ENCODE assay signal across 16 cellular contexts in the genomic region with DNA sequence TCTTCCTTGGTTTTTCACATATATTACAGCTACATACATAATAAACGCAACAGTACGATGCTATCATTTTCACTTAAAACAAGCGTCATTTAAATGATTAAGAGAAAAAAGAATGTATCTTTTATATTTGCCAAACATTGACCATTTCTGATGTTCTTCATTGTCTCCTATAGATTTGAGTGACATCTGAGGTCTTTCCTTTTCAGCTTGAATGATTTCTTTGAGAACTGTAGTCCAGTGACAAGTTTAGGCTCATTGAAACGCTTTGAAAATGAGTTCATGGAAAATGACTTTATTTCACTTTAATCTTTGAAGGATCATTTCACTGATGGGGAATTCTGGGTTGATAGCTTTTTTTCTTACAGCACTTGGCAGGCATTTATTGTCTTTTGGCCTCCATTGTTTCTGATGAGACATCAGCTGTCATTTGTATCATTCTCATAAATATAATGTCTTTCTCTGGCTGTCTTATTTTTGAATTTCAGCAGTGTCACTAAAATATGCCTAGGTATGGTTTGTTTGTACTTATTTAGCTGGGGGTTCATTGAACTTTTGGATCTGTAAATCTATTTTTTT. TPM values are rescaled to one million over a fixed set of nuclear protein-coding genes. Genes with fewer than 3 reads are reported as not detected.
DNase-seq lines count a peak whose midpoint lies in the region; ATAC-seq and TF ChIP-seq lines count a peak whose summit lies in the region.
"Had no signal": no experiment of that assay in that cellular context is flagged by ENCODE, and none has a peak within 500 bp of the region (broad histone marks: within the 10 kb centered on the region; RNA-seq: fewer than 3 reads in every experiment).

No MANE protein-coding gene starts in this region.

- DNase-seq in CD4-positive, CD25-positive, alpha-beta regulatory T cell, result no peak
- no peak for DNase-seq in Calu3
- no peak for DNase-seq in WTC11 (ENCODE audit: low spot score)
- DNase-seq in epithelial cell of prostate (ENCODE audit: low read depth, low spot score), result no peak
- no peak for DNase-seq in NCI-H1694 treated with DMSO at 0.1 percent for 48 hours (lab: John Stamatoyannopoulos, UW)
- no peak for DNase-seq in activated naive CD4-positive, alpha-beta T cell treated with anti-CD3 and anti-CD28 coated beads, Interleukin-2, amount 10 ng/mL, durations not matched to agents 7 days and 5 days
- no peak for DNase-seq in ACHN
- DNase-seq: CD8-positive, alpha-beta T cell; NCI-H1105 treated with DMSO at 0.1 percent for 48 hours; NCI-H187 treated with DMSO at 0.1 percent for 48 hours; NCI-H446; NK-92 treated with Interleukin-12 subunit alpha and Interleukin-12 subunit beta, amount 100 ng/mL, for 24 hours; OCI-M1 had no signal

- CTCF ChIA-PET in Calu3 (lab: Charles Lee) (interaction anchor here (1.0 to 1.1 kb wide), 3 partner anchors 9 to 204 kb away, joined by 3 to 4 read pairs (median 3); no protein-coding TSS in a partner anchor), WTC11 (lab: Charles Lee) (interaction anchor here (0.9 to 3.4 kb wide), 6 partner anchors 21 to 310 kb away, joined by 3 to 18 read pairs (median 5); no protein-coding TSS in a partner anchor)
- CTCF ChIA-PET in activated naive CD4-positive, alpha-beta T cell treated with anti-CD3 and anti-CD28 coated beads, Interleukin-2, amount 10 ng/mL, durations not matched to agents 7 days and 5 days (lab: Charles Lee), result interaction anchor here (0.6 to 1.4 kb wide), 3 partner anchors 21 to 125 kb away, joined by 3 read pairs; no protein-coding TSS in a partner anchor

- ATAC-seq in CD4-positive, CD25-positive, alpha-beta regulatory T cell (ENCODE audit: low read depth in 2 of 2), result no peak
- no peak for ATAC-seq in WTC11
- no peak for ATAC-seq in HG03139 (IDR thresholded peaks at IDR 0.05; ENCODE audit: unreplicated experiment)
- ATAC-seq: CD8-positive, alpha-beta T cell had no signal

- H3K27ac Mint-ChIP-seq in CD4-positive, CD25-positive, alpha-beta regulatory T cell, result peak overlapping the region in 2 of 3 donors; percentile 46 to 90
- peak overlapping the region; percentile 18 for H3K27ac Mint-ChIP-seq in Calu3 (ENCODE audit: unreplicated experiment)
- H3K27ac Mint-ChIP-seq in WTC11, result peak overlapping the region; percentile 73
- H3K27ac Mint-ChIP-seq in activated naive CD4-positive, alpha-beta T cell treated with anti-CD3 and anti-CD28 coated beads, Interleukin-2, amount 10 ng/mL, durations not matched to agents 7 days and 5 days, result no peak overlapping the region
- H3K27ac Mint-ChIP-seq: B cell; CD8-positive, alpha-beta T cell had no signal

- H3K4me3 Mint-ChIP-seq in CD4-positive, CD25-positive, alpha-beta regulatory T cell, result peak overlapping the region in 1 of 4 donors; percentile 28
- H3K4me3 Mint-ChIP-seq in Calu3 (ENCODE audit: low read depth, unreplicated experiment) (no peak overlapping the region), WTC11 (no peak overlapping the region)
- no peak overlapping the region for H3K4me3 Mint-ChIP-seq in activated naive CD4-positive, alpha-beta T cell treated with anti-CD3 and anti-CD28 coated beads, Interleukin-2, amount 10 ng/mL, durations not matched to agents 7 days and 5 days
- H3K4me3 Mint-ChIP-seq: B cell; CD8-positive, alpha-beta T cell had no signal

- peaks cover 0 to 11% (median 4%) of the 10 kb centered on the region in 7 donors for H3K9me3 Mint-ChIP-seq in CD4-positive, CD25-positive, alpha-beta regulatory T cell
- no peaks in the 10 kb centered on the region for H3K9me3 Mint-ChIP-seq in Calu3 (ENCODE audit: low read depth, unreplicated experiment)
- H3K9me3 Mint-ChIP-seq in WTC11, result peaks cover 4% of the 10 kb centered on the region; the same call in 1 of the 2 replicates
- peaks cover 11% of the 10 kb centered on the region for H3K9me3 Mint-ChIP-seq in activated naive CD4-positive, alpha-beta T cell treated with anti-CD3 and anti-CD28 coated beads, Interleukin-2, amount 10 ng/mL, durations not matched to agents 7 days and 5 days

- H3K27ac ChIP-seq in CD4-positive, CD25-positive, alpha-beta regulatory T cell (ENCODE audit: insufficient read depth, low read length, poor library complexity, severe bottlenecking), result no peak overlapping the region
- H3K27ac ChIP-seq in epithelial cell of prostate, result peak overlapping the region; percentile 99
- H3K27ac ChIP-seq: RWPE1 had no signal

- no TSS peak for BruUV-seq in Calu3 (replicated peaks; lab: Mats Ljungman, UMichigan)

- H3K4me1 Mint-ChIP-seq in CD4-positive, CD25-positive, alpha-beta regulatory T cell, result peaks cover 21 to 48% (median 36%) of the 10 kb centered on the region in 4 donors
- peaks cover 45% of the 10 kb centered on the region for H3K4me1 Mint-ChIP-seq in Calu3 (ENCODE audit: low read depth, unreplicated experiment)
- peaks cover 67% of the 10 kb centered on the region for H3K4me1 Mint-ChIP-seq in WTC11
- H3K4me1 Mint-ChIP-seq in activated naive CD4-positive, alpha-beta T cell treated with anti-CD3 and anti-CD28 coated beads, Interleukin-2, amount 10 ng/mL, durations not matched to agents 7 days and 5 days, result peaks cover 25% of the 10 kb centered on the region

- H3K27me3 ChIP-seq in CD4-positive, CD25-positive, alpha-beta regulatory T cell (ENCODE audit: control insufficient read depth, insufficient read depth, low read length), result no peaks in the 10 kb centered on the region

- no peak for TF ChIP-seq CTCF in Calu3 (IDR thresholded peaks at IDR 0.05; ENCODE audit: unreplicated experiment)
- no peak for TF ChIP-seq CTCF in WTC11 (IDR thresholded peaks at IDR 0.05)

- in situ Hi-C loops in ACHN (cut with HindIII; ENCODE audit: low pct_ligation_motif_present, low pct_unique_long_range_greater_than_20kb, low sequenced_read_pairs), result no loop called here

- H3K36me3 Mint-ChIP-seq in CD4-positive, CD25-positive, alpha-beta regulatory T cell, result peaks cover 37% of the 10 kb centered on the region
- H3K36me3 Mint-ChIP-seq in Calu3 (ENCODE audit: insufficient read depth, unreplicated experiment), result peaks cover 79% of the 10 kb centered on the region
- H3K36me3 Mint-ChIP-seq in WTC11, result peaks cover 50% of the 10 kb centered on the region
- H3K36me3 Mint-ChIP-seq in activated naive CD4-positive, alpha-beta T cell treated with anti-CD3 and anti-CD28 coated beads, Interleukin-2, amount 10 ng/mL, durations not matched to agents 7 days and 5 days, result peaks cover 42% of the 10 kb centered on the region

- H3K9me3 ChIP-seq in CD4-positive, CD25-positive, alpha-beta regulatory T cell (ENCODE audit: control insufficient read depth in 2 of 2, low read length in 2 of 2), result peaks cover 9 to 10% of the 10 kb centered on the region in 2 experiments

- peaks cover 17% of the 10 kb centered on the region for H3K4me1 ChIP-seq in CD4-positive, CD25-positive, alpha-beta regulatory T cell (ENCODE audit: control insufficient read depth, insufficient read depth, low read length, poor library complexity, severe bottlenecking)

- peaks cover 2% of the 10 kb centered on the region for H3K36me3 ChIP-seq in CD4-positive, CD25-positive, alpha-beta regulatory T cell (ENCODE audit: control insufficient read depth, insufficient read depth, low read length)

- H3K27me3 Mint-ChIP-seq in CD4-positive, CD25-positive, alpha-beta regulatory T cell, result peaks cover 9% of the 10 kb centered on the region
- no peaks in the 10 kb centered on the region for H3K27me3 Mint-ChIP-seq in Calu3 (ENCODE audit: unreplicated experiment)
- no peaks in the 10 kb centered on the region for H3K27me3 Mint-ChIP-seq in WTC11 (ENCODE audit: low read depth)
- peaks cover 8% of the 10 kb centered on the region for H3K27me3 Mint-ChIP-seq in activated naive CD4-positive, alpha-beta T cell treated with anti-CD3 and anti-CD28 coated beads, Interleukin-2, amount 10 ng/mL, durations not matched to agents 7 days and 5 days
- H3K27me3 Mint-ChIP-seq: B cell had no signal

- intact Hi-C loops in Calu3 (cut with micrococcal nuclease; ENCODE audit: unreplicated experiment), result no loop called here

- POLR2A ChIA-PET in WTC11 (lab: Charles Lee), result interaction anchor here (0.6 to 1.2 kb wide), 3 partner anchors 143 to 537 kb away, joined by 3 to 9 read pairs (median 3); no protein-coding TSS in a partner anchor

- no peak overlapping the region for H3K4me3 ChIP-seq in CD4-positive, CD25-positive, alpha-beta regulatory T cell (ENCODE audit: low read depth, low read length)

TF ChIP-seq in WTC11, 78 proteins besides CTCF, POLR2A, EP300 and RAD21:
- TF ChIP-seq ZNF317 (CRISPR knock-in tag; IDR thresholded peaks at IDR 0.05; ENCODE audit: borderline replicate concordance, low read depth) (peak; percentile 87), NR1H2 (CRISPR knock-in tag; IDR thresholded peaks at IDR 0.05) (no peak)

RNA-seq across cellular contexts. Expression of gene TGIF1, which starts 10.9 kb away (rescaled TPM):
- 37.3 TPM for total RNA-seq in CD4-positive, CD25-positive, alpha-beta regulatory T cell
- polyA plus RNA-seq in CD4-positive, CD25-positive, alpha-beta regulatory T cell, result 10 to 100 TPM; 42.6 to 86.8 (median 51.0) TPM
- total RNA-seq in Calu3 (2022) (129 and 139 TPM in 2 replicates), WTC11 (2021) (201 to 210 TPM (median 206 TPM) in 3 replicates)
